Comparison of ENCODE assay signal across 19 cellular contexts in genomic region chr10:16789765-16790164, GRCh38. TPM values are rescaled to one million over a fixed set of nuclear protein-coding genes. Genes with fewer than 3 reads are reported as not detected.
DNase-seq lines count a peak whose midpoint lies in the region; ATAC-seq and TF ChIP-seq lines count a peak whose summit lies in the region.
"Had no signal": no experiment of that assay in that cellular context is flagged by ENCODE, and none has a peak within 500 bp of the region (broad histone marks: within the 10 kb centered on the region; RNA-seq: fewer than 3 reads in every experiment).

No MANE protein-coding gene starts in this region.

- H3K27me3 ChIP-seq in CD4-positive, alpha-beta T cell (ENCODE audit: control insufficient read depth, insufficient read depth, low read length): no peaks in the 10 kb centered on the region
- H3K27me3 ChIP-seq in CD8-positive, alpha-beta T cell (ENCODE audit: insufficient read depth, low read length): no peaks in the 10 kb centered on the region
- no peaks in the 10 kb centered on the region for H3K27me3 ChIP-seq in hepatocyte
- no peaks in the 10 kb centered on the region for H3K27me3 ChIP-seq in sigmoid colon

- H3K4me1 ChIP-seq in CD8-positive, alpha-beta T cell (ENCODE audit: insufficient read depth, low read length): peaks cover 23% of the 10 kb centered on the region
- H3K4me1 ChIP-seq in hepatocyte (ENCODE audit: insufficient read depth) (no peaks in the 10 kb centered on the region), sigmoid colon (peaks cover 0 to 12% (median 9%) of the 10 kb centered on the region in 4 donors)
- H3K4me1 ChIP-seq: Caco-2 had no signal

- no peak for TF ChIP-seq CTCF in CD4-positive, alpha-beta T cell (IDR thresholded peaks at IDR 0.05)
- no peak for TF ChIP-seq CTCF in CD8-positive, alpha-beta T cell (IDR thresholded peaks at IDR 0.05)
- TF ChIP-seq CTCF in chondrocyte (IDR thresholded peaks at IDR 0.05): no peak
- no peak for TF ChIP-seq CTCF in hepatocyte (IDR thresholded peaks at IDR 0.05; ENCODE audit: poor library complexity)
- no peak for TF ChIP-seq CTCF in sigmoid colon (IDR thresholded peaks at IDR 0.05)

- POLR2A ChIA-PET in CD4-positive, alpha-beta T cell (lab: Charles Lee): interaction anchor here (2.6 kb wide), 1 partner anchor 28 kb away, joined by 13 read pairs; the partner anchor contains the start of gene RSU1
- POLR2A ChIA-PET in CD8-positive, alpha-beta T cell (lab: Charles Lee): interaction anchor here (1.3 kb wide), 1 partner anchor 440 kb away, joined by 4 read pairs; no protein-coding TSS in a partner anchor
- POLR2A ChIA-PET in naive thymus-derived CD8-positive, alpha-beta T cell (lab: Charles Lee): interaction anchor here (0.9 to 1.3 kb wide), 2 partner anchors 28 to 412 kb away, joined by 3 to 4 read pairs; partner anchors contain the start of genes RSU1 and TRDMT1

- peaks cover 55% of the 10 kb centered on the region for H3K36me3 Mint-ChIP-seq in CD4-positive, alpha-beta T cell (ENCODE audit: low read depth)
- H3K36me3 Mint-ChIP-seq in CD8-positive, alpha-beta T cell: peaks cover 49% of the 10 kb centered on the region
- peaks cover 3% of the 10 kb centered on the region for H3K36me3 Mint-ChIP-seq in chondrocyte (ENCODE audit: low read depth)
- peaks cover 14 to 32% (median 27%) of the 10 kb centered on the region in 3 donors for H3K36me3 Mint-ChIP-seq in naive thymus-derived CD8-positive, alpha-beta T cell

- no peak overlapping the region for H3K4me3 ChIP-seq in CD8-positive, alpha-beta T cell (ENCODE audit: low read depth, low read length)
- H3K4me3 ChIP-seq in hepatocyte (no peak overlapping the region), sigmoid colon (no peak overlapping the region)

- no peak overlapping the region for H3K27ac ChIP-seq in CD4-positive, alpha-beta T cell (ENCODE audit: low read depth, low read length)
- H3K27ac ChIP-seq in CD8-positive, alpha-beta T cell (ENCODE audit: low read depth, low read length): no peak overlapping the region
- H3K27ac ChIP-seq in hepatocyte (no peak overlapping the region), sigmoid colon (no peak overlapping the region)

- DNase-seq in CD4-positive, alpha-beta T cell: no peak
- DNase-seq in CD8-positive, alpha-beta T cell: no peak
- DNase-seq in chondrocyte (ENCODE audit: low spot score): no peak
- DNase-seq in naive thymus-derived CD8-positive, alpha-beta T cell: no peak
- DNase-seq in hepatocyte (ENCODE audit: low spot score): no peak
- no peak for DNase-seq in sigmoid colon
- no peak for DNase-seq in nucleus accumbens (lab: John Stamatoyannopoulos, UW)
- DNase-seq: ACHN, C1 segment of cervical spinal cord, Caco-2, GDM1, H9, KG1, NCI-H1105 treated with DMSO at 0.1 percent for 48 hours, NCI-H1694, NCI-H510A, NCI-H748 treated with DMSO at 0.1 percent for 48 hours, SHP77 had no signal

- TF ChIP-seq EP300 in sigmoid colon (IDR thresholded peaks at IDR 0.05): no peak

- H2AFZ ChIP-seq in hepatocyte: no peak overlapping the region

- no peak for ATAC-seq in CD4-positive, alpha-beta T cell (ENCODE audit: poor library complexity)
- ATAC-seq in CD8-positive, alpha-beta T cell: no peak
- ATAC-seq in naive thymus-derived CD8-positive, alpha-beta T cell: no peak
- ATAC-seq in GM21360 (IDR thresholded peaks at IDR 0.05; ENCODE audit: unreplicated experiment): no peak

- no peaks in the 10 kb centered on the region for H3K79me2 ChIP-seq in hepatocyte

- H3K9me2 ChIP-seq in hepatocyte (replicated peaks; ENCODE audit: insufficient read depth): no peaks in the 10 kb centered on the region

- peaks cover 21% of the 10 kb centered on the region for H3K4me1 Mint-ChIP-seq in CD4-positive, alpha-beta T cell (ENCODE audit: low read depth)
- peaks cover 32% of the 10 kb centered on the region for H3K4me1 Mint-ChIP-seq in CD8-positive, alpha-beta T cell (ENCODE audit: low read depth)
- peaks cover 53% of the 10 kb centered on the region for H3K4me1 Mint-ChIP-seq in chondrocyte (ENCODE audit: low read depth)
- peaks cover 19 to 48% (median 32%) of the 10 kb centered on the region in 4 donors for H3K4me1 Mint-ChIP-seq in naive thymus-derived CD8-positive, alpha-beta T cell
- H3K4me1 Mint-ChIP-seq: H9 had no signal

- peaks cover 2% of the 10 kb centered on the region for H3K9me3 Mint-ChIP-seq in CD4-positive, alpha-beta T cell
- peaks cover 5% of the 10 kb centered on the region for H3K9me3 Mint-ChIP-seq in CD8-positive, alpha-beta T cell
- H3K9me3 Mint-ChIP-seq in chondrocyte (ENCODE audit: low read depth): no peaks in the 10 kb centered on the region
- H3K9me3 Mint-ChIP-seq in naive thymus-derived CD8-positive, alpha-beta T cell: peaks cover 0 to 10% (median 0%) of the 10 kb centered on the region in 9 donors

- 81% methylated on average over 4 of the region's 4 CpGs for WGBS in hepatocyte (ENCODE audit: low lambda C conversion rate, missing lambda C conversion rate)
- 89 to 93% methylated on average over 4 of the region's 4 CpGs for WGBS in sigmoid colon, 2 donors

- no peaks in the 10 kb centered on the region for H3K9me3 ChIP-seq in CD4-positive, alpha-beta T cell (ENCODE audit: control insufficient read depth, low read length)
- no peaks in the 10 kb centered on the region for H3K9me3 ChIP-seq in CD8-positive, alpha-beta T cell (ENCODE audit: low read length)
- no peaks in the 10 kb centered on the region for H3K9me3 ChIP-seq in hepatocyte (ENCODE audit: low read depth)
- no peaks in the 10 kb centered on the region for H3K9me3 ChIP-seq in sigmoid colon
- H3K9me3 ChIP-seq: Caco-2 had no signal

- no peaks in the 10 kb centered on the region for H3K27me3 Mint-ChIP-seq in CD4-positive, alpha-beta T cell
- no peaks in the 10 kb centered on the region for H3K27me3 Mint-ChIP-seq in CD8-positive, alpha-beta T cell (ENCODE audit: low read depth)
- H3K27me3 Mint-ChIP-seq in chondrocyte (ENCODE audit: low read depth): no peaks in the 10 kb centered on the region
- H3K27me3 Mint-ChIP-seq in naive thymus-derived CD8-positive, alpha-beta T cell: no peaks in the 10 kb centered on the region

- peak overlapping the region; percentile 88 for H3K27ac Mint-ChIP-seq in CD4-positive, alpha-beta T cell
- H3K27ac Mint-ChIP-seq in CD8-positive, alpha-beta T cell: peak overlapping the region; percentile 99
- H3K27ac Mint-ChIP-seq in chondrocyte (ENCODE audit: unreplicated experiment): peak overlapping the region; percentile 83
- peak overlapping the region; percentile 85 to 99 (median 96) for H3K27ac Mint-ChIP-seq in naive thymus-derived CD8-positive, alpha-beta T cell
- H3K27ac Mint-ChIP-seq: H9 had no signal

- H4K20me1 ChIP-seq in hepatocyte (ENCODE audit: insufficient read depth, poor library complexity, severe bottlenecking): no peaks in the 10 kb centered on the region

- intact Hi-C loops in CD4-positive, alpha-beta T cell (cut with DNase I, micrococcal nuclease): no loop called here
- intact Hi-C loops in CD8-positive, alpha-beta T cell (cut with DNase I, micrococcal nuclease): loop anchor here in 1 of 2 experiments (10.0 kb wide), 1 partner anchor 355 kb away; the partner anchor contains the start of gene PTER
- intact Hi-C loops in sigmoid colon (cut with DNase I): no loop called here

- CTCF ChIA-PET in CD4-positive, alpha-beta T cell (lab: Charles Lee): interaction anchor here (1.0 kb wide), 1 partner anchor 14 kb away, joined by 3 read pairs; no protein-coding TSS in a partner anchor
- CTCF ChIA-PET in CD8-positive, alpha-beta T cell (lab: Charles Lee): interaction anchor here (1.2 kb wide), 1 partner anchor 12 kb away, joined by 5 read pairs; no protein-coding TSS in a partner anchor

- H3K4me2 ChIP-seq in hepatocyte: no peak overlapping the region

- no peaks in the 10 kb centered on the region for H3K36me3 ChIP-seq in CD8-positive, alpha-beta T cell (ENCODE audit: insufficient read depth, low read length)
- H3K36me3 ChIP-seq in hepatocyte (replicated peaks; ENCODE audit: insufficient read depth, low read depth) (no peaks in the 10 kb centered on the region), sigmoid colon (no peaks in the 10 kb centered on the region)

- TF ChIP-seq POLR2A in sigmoid colon (IDR thresholded peaks at IDR 0.05): no peak

- no peak overlapping the region for H3K4me3 Mint-ChIP-seq in CD4-positive, alpha-beta T cell
- no peak overlapping the region for H3K4me3 Mint-ChIP-seq in CD8-positive, alpha-beta T cell
- no peak overlapping the region for H3K4me3 Mint-ChIP-seq in chondrocyte (ENCODE audit: unreplicated experiment)
- H3K4me3 Mint-ChIP-seq in naive thymus-derived CD8-positive, alpha-beta T cell: no peak overlapping the region
- H3K4me3 Mint-ChIP-seq: H9 had no signal

RNA-seq across cellular contexts. Expression of gene RSU1, which starts 27.5 kb away (rescaled TPM):
- 10 to 100 TPM; 26.2 to 28.8 TPM for total RNA-seq in CD4-positive, alpha-beta T cell
- 10 to 100 TPM; 23.8 to 26.1 TPM for total RNA-seq in CD8-positive, alpha-beta T cell
- 113 to 165 TPM (median 156 TPM) in 3 replicates for total RNA-seq in chondrocyte
- 10 to 100 TPM; 57.8 to 64.6 TPM for total RNA-seq in naive thymus-derived CD8-positive, alpha-beta T cell
- polyA plus RNA-seq in naive thymus-derived CD8-positive, alpha-beta T cell: 100 to 1,000 TPM; 127 to 149 (median 138) TPM
- 36.7 and 37.0 TPM in 2 replicates for total RNA-seq in hepatocyte
- polyA plus RNA-seq in hepatocyte: 52.3 and 55.5 TPM in 2 replicates
- 10 to 100 TPM; 50.3 to 94.7 (median 74.6) TPM for total RNA-seq in sigmoid colon
- 10 to 100 TPM; 46.2 to 75.8 (median 48.5) TPM for polyA plus RNA-seq in sigmoid colon
